ENCODE assay signal across 29 cellular contexts in genomic region chr6:143079325-143079640, GRCh38.
"Had no signal": no experiment of that assay in that cellular context is flagged by ENCODE, and none has a peak within 500 bp of the region (broad histone marks: within the 10 kb centered on the region; RNA-seq: fewer than 3 reads in every experiment).

No MANE protein-coding gene starts in this region.

- H3K4me3 Mint-ChIP-seq: activated CD4-positive, alpha-beta memory T cell treated with anti-CD3 and anti-CD28 coated beads, Interleukin-2, amount 10 ng/mL, durations not matched to agents 7 days and 5 days; activated CD4-positive, alpha-beta T cell treated with anti-CD3 and anti-CD28 coated beads, Interleukin-2, amount 10 ng/mL, durations not matched to agents 7 days and 5 days; activated naive CD8-positive, alpha-beta T cell; activated T-cell treated with anti-CD3 and anti-CD28 coated beads, Interleukin-2, amount 50 U/mL, for 24 hours; activated T-helper 17 cell treated with anti-CD3 and anti-CD28 coated beads, Interleukin-2, amount 50 U/mL, for 72 hours; central memory CD8-positive, alpha-beta T cell; dendritic cell treated with granulocyte-macrophage colony-stimulating factor and Interleukin-4, amounts not matched to agents 40 ng/mL and 50 ng/mL, for 4 days; endodermal cell had no signal

- H3K27me3 Mint-ChIP-seq: activated CD4-positive, alpha-beta memory T cell treated with anti-CD3 and anti-CD28 coated beads, Interleukin-2, amount 10 ng/mL, durations not matched to agents 7 days and 5 days; activated CD4-positive, alpha-beta T cell treated with anti-CD3 and anti-CD28 coated beads, Interleukin-2, amount 10 ng/mL, durations not matched to agents 7 days and 5 days; activated naive CD8-positive, alpha-beta T cell; activated T-cell treated with anti-CD3 and anti-CD28 coated beads, Interleukin-2, amount 50 U/mL, for 24 hours; activated T-helper 17 cell treated with anti-CD3 and anti-CD28 coated beads, Interleukin-2, amount 50 U/mL, for 72 hours; central memory CD8-positive, alpha-beta T cell; dendritic cell treated with granulocyte-macrophage colony-stimulating factor and Interleukin-4, amounts not matched to agents 40 ng/mL and 50 ng/mL, for 4 days had no signal

- H3K27me3 ChIP-seq: brain microvascular endothelial cell, dorsolateral prefrontal cortex had no signal

- H3K4me1 Mint-ChIP-seq: activated T-helper 17 cell treated with anti-CD3 and anti-CD28 coated beads, Interleukin-2, amount 50 U/mL, for 72 hours; central memory CD8-positive, alpha-beta T cell had no signal

- DNase-seq: activated CD4-positive, alpha-beta memory T cell treated with anti-CD3 and anti-CD28 coated beads, Interleukin-2, amount 10 ng/mL, durations not matched to agents 7 days and 5 days; activated CD4-positive, alpha-beta T cell treated with anti-CD3 and anti-CD28 coated beads for 1 hour; activated CD4-positive, alpha-beta T cell treated with anti-CD3 and anti-CD28 coated beads for 4 hours; activated CD4-positive, alpha-beta T cell treated with anti-CD3 and anti-CD28 coated beads, Interleukin-2, amount 10 ng/mL, durations not matched to agents 7 days and 5 days; activated CD4-positive, alpha-beta T cell treated with anti-CD3 and anti-CD28 coated beads, Interleukin-2, amount 50 U/mL, for 4 hours; activated CD8-positive, alpha-beta memory T cell treated with anti-CD3 and anti-CD28 coated beads, Interleukin-2, amount 50 U/mL, for 48 hours; activated effector memory CD4-positive, alpha-beta T cell treated with Interleukin-2 at 50 U/mL for 16 hours; activated gamma-delta T cell treated with Interleukin-2 at 50 U/mL for 16 hours; activated naive CD4-positive, alpha-beta T cell treated with anti-CD3 and anti-CD28 coated beads, Interleukin-2, amount 50 U/mL, for 16 hours; activated naive CD4-positive, alpha-beta T cell treated with Interleukin-2 at 50 U/mL for 16 hours; activated T-cell treated with anti-CD3 and anti-CD28 coated beads for 4 hours; activated T-cell treated with anti-CD3 and anti-CD28 coated beads, Interleukin-2, amount 50 U/mL, for 24 hours; amniotic stem cell; anterior cingulate cortex; brain microvascular endothelial cell; dorsolateral prefrontal cortex; effector memory CD4-positive, alpha-beta T cell; endodermal cell; foreskin fibroblast; T-helper 2 cell had no signal

- H3K36me3 ChIP-seq: brain microvascular endothelial cell had no signal

- H3K27ac Mint-ChIP-seq: activated CD4-positive, alpha-beta memory T cell treated with anti-CD3 and anti-CD28 coated beads, Interleukin-2, amount 10 ng/mL, durations not matched to agents 7 days and 5 days; activated CD4-positive, alpha-beta T cell treated with anti-CD3 and anti-CD28 coated beads, Interleukin-2, amount 10 ng/mL, durations not matched to agents 7 days and 5 days; activated T-cell treated with anti-CD3 and anti-CD28 coated beads, Interleukin-2, amount 50 U/mL, for 24 hours; activated T-helper 17 cell treated with anti-CD3 and anti-CD28 coated beads, Interleukin-2, amount 50 U/mL, for 72 hours; dendritic cell treated with granulocyte-macrophage colony-stimulating factor and Interleukin-4, amounts not matched to agents 40 ng/mL and 50 ng/mL, for 4 days had no signal

- FAIRE-seq: astrocyte, bronchial epithelial cell, frontal cortex had no signal

- H3K4me3 ChIP-seq: coronary artery, dorsolateral prefrontal cortex had no signal

- H3K27ac ChIP-seq: brain microvascular endothelial cell, coronary artery, dorsolateral prefrontal cortex had no signal

- ATAC-seq: esophagus mucosa had no signal
